ENCODE assay signal across 8 cellular contexts in the genomic region with DNA sequence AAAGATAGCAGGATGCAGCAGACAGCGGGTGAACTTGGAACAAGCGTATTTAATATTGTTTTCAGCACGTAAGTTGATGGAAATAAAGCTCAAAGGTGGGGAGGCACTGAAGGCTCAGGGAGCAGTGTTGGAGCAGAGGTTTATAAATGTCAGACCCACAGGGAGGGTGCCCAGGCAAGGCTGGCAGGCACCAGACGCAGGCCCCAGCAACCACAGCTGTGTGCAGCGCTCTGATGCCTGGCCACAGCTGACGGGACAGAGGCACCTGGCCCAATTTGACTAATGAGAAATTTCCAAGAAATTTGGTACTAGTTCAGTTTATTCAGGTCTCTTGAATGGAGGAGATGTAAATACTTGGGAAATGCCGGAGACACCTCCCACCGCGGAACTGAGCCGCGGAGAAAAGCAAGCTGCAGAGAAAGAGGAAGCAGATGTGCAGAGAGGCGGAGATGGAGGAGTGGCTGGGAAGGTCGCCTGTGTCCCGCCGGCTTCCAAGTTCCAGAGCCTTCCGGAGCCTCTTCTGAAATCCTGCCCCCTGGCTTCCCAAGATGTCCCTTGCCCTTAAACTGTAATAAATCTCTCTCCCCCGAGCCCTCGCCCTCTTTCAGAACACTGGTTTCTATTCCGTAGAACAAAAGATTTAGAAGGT. TPM values are rescaled to one million over a fixed set of nuclear protein-coding genes. Genes with fewer than 3 reads are reported as not detected.
A peak's percentile ranks its signal among the peaks of the same experiment; 100 is the strongest.
DNase-seq lines count a peak whose midpoint lies in the region; ATAC-seq and TF ChIP-seq lines count a peak whose summit lies in the region.

No MANE protein-coding gene starts in this region.

- H4K20me1 ChIP-seq in Karpas-422 (ENCODE audit: insufficient read depth, low read depth, low read length), result no peaks in the 10 kb centered on the region

- H3K27ac ChIP-seq in HUES64 (ENCODE audit: low read depth, low read length) (no peak overlapping the region), duodenal mucosa (ENCODE audit: low read depth, low read length) (no peak overlapping the region), Karpas-422 (ENCODE audit: low read length) (no peak overlapping the region)

- H3K4me3 ChIP-seq in HUES64 (ENCODE audit: low read length), result peak overlapping the region; percentile 64
- peak overlapping the region; percentile 25 to 26 for H3K4me3 ChIP-seq in duodenal mucosa (ENCODE audit: low read depth in 1 of 2, low read length in 2 of 2)
- H3K4me3 ChIP-seq in mucosa of descending colon, result no peak overlapping the region
- no peak overlapping the region for H3K4me3 ChIP-seq in Karpas-422 (ENCODE audit: low read length)

- WGBS in HUES64, result 24% methylated on average over 19 of the region's 19 CpGs

- H3K4me1 ChIP-seq in HUES64 (ENCODE audit: insufficient read depth, low read length), result peaks cover 16% of the 10 kb centered on the region
- no peaks in the 10 kb centered on the region for H3K4me1 ChIP-seq in duodenal mucosa (ENCODE audit: control insufficient read depth in 1 of 2, insufficient read depth in 2 of 2, low read length in 2 of 2)
- H3K4me1 ChIP-seq in mucosa of descending colon (ENCODE audit: low read depth), result no peaks in the 10 kb centered on the region
- H3K4me1 ChIP-seq in Karpas-422 (ENCODE audit: low read length), result no peaks in the 10 kb centered on the region

- H3K36me3 ChIP-seq in HUES64 (ENCODE audit: insufficient read depth, low read length) (no peaks in the 10 kb centered on the region), duodenal mucosa (ENCODE audit: control insufficient read depth in 1 of 2, insufficient read depth in 2 of 2, low read length in 2 of 2) (no peaks in the 10 kb centered on the region), mucosa of descending colon (ENCODE audit: low read depth) (no peaks in the 10 kb centered on the region), Karpas-422 (ENCODE audit: insufficient read depth, low read length) (no peaks in the 10 kb centered on the region)

- no peaks in the 10 kb centered on the region for H3K9me2 ChIP-seq in Karpas-422 (replicated peaks; ENCODE audit: insufficient read depth, low read length)

- TF ChIP-seq CTCF in mucosa of descending colon (IDR thresholded peaks at IDR 0.05), result no peak

- H3K9me3 ChIP-seq in HUES64 (ENCODE audit: insufficient read depth, low read depth, low read length), result no peaks in the 10 kb centered on the region
- no peaks in the 10 kb centered on the region for H3K9me3 ChIP-seq in duodenal mucosa (ENCODE audit: control insufficient read depth in 1 of 2, low read length in 2 of 2)
- no peaks in the 10 kb centered on the region for H3K9me3 ChIP-seq in mucosa of descending colon
- no peaks in the 10 kb centered on the region for H3K9me3 ChIP-seq in Karpas-422 (ENCODE audit: low read length)

- intact Hi-C loops in mucosa of descending colon (cut with DNase I, micrococcal nuclease), result no loop called here

- peaks cover 19% of the 10 kb centered on the region for H3K27me3 ChIP-seq in HUES64 (ENCODE audit: insufficient read depth, low read length)
- peaks cover 0 to 3% of the 10 kb centered on the region in 2 donors for H3K27me3 ChIP-seq in duodenal mucosa (ENCODE audit: control insufficient read depth in 1 of 2, insufficient read depth in 2 of 2, low read length in 2 of 2)
- no peaks in the 10 kb centered on the region for H3K27me3 ChIP-seq in Karpas-422 (ENCODE audit: low read length)

- no peak overlapping the region for H2AFZ ChIP-seq in Karpas-422 (ENCODE audit: low read length)

- no peaks in the 10 kb centered on the region for H3K79me2 ChIP-seq in Karpas-422 (ENCODE audit: low read length)

- DNase-seq in AG20443 (ENCODE audit: low spot score) (peak; percentile 79), mucosa of descending colon (peak in 2 of 3 donors; percentile 14 to 30), Karpas-422 (no peak), NCI-H1048 (lab: John Stamatoyannopoulos, UW) (no peak), NCI-H2029 (lab: John Stamatoyannopoulos, UW) (no peak)

- H3K9ac ChIP-seq in HUES64 (ENCODE audit: low read depth, low read length) (peak overlapping the region; percentile 56), duodenal mucosa (ENCODE audit: low read depth in 1 of 2, low read length in 2 of 2) (no peak overlapping the region), Karpas-422 (ENCODE audit: low read length) (no peak overlapping the region)

- ATAC-seq in mucosa of descending colon, result peak; percentile 59
- ATAC-seq in GM18861 (IDR thresholded peaks at IDR 0.05; ENCODE audit: unreplicated experiment), result no peak

- H3K4me2 ChIP-seq in Karpas-422 (ENCODE audit: low read depth, low read length, poor library complexity, severe bottlenecking), result no peak overlapping the region

RNA-seq across cellular contexts. Expression of a gene that starts 38.3 kb away (rescaled TPM):
- polyA plus RNA-seq in HUES64 (2013, experiment 1 of 2), result 0.75 TPM
- 0.70 TPM for polyA plus RNA-seq in HUES64 (2013, experiment 2 of 2)
- total RNA-seq in mucosa of descending colon, result 1 to 10 TPM in 2 of 3 donors, under 1 TPM in 1; 0.78 to 3.5 (median 2.7) TPM
- total RNA-seq in Karpas-422 (2014; rRNA removed; shearing (Covaris generic); ENCODE audit: low replicate concordance), result 0.29 and 0.48 TPM in 2 replicates

Comparison
In these comparisons a context has a peak if more than half of its experiments do, and no peak if none do; other contexts are left out.
1. DNase-seq: peak in AG20443 (single experiment) and mucosa of descending colon (2 of 3); none in Karpas-422 (single experiment), NCI-H1048 (single experiment) and NCI-H2029 (single experiment).
2. H3K4me3 ChIP-seq: peak in HUES64 (single experiment) and duodenal mucosa (2 of 2); none in mucosa of descending colon (single experiment) and Karpas-422 (single experiment).